Comparison of ENCODE assay signal across 8 cellular contexts in genomic region chr10:17206210-17206709, GRCh38. TPM values are rescaled to one million over a fixed set of nuclear protein-coding genes. Genes with fewer than 3 reads are reported as not detected.
DNase-seq lines count a peak whose midpoint lies in the region; ATAC-seq lines count a peak whose summit lies in the region.

No MANE protein-coding gene starts in this region.

- peak; percentile 68 for ATAC-seq in GM21619 (IDR thresholded peaks at IDR 0.05; ENCODE audit: unreplicated experiment)

- DNase-seq in CD1c-positive myeloid dendritic cell (ENCODE audit: extremely low spot score) (peak; percentile 84), MV-4-11 (lab: John Stamatoyannopoulos, UW) (peak; percentile 66), astrocyte of the hippocampus (ENCODE audit: low read depth, low spot score) (peak; percentile 67), renal cortical epithelial cell (ENCODE audit: low read depth) (peak; percentile 60), NCI-H524 treated with DMSO at 0.1 percent for 48 hours (lab: John Stamatoyannopoulos, UW) (no peak), GM19240 (ENCODE audit: insufficient read length, low spot score) (no peak), NCI-H345 (lab: John Stamatoyannopoulos, UW) (no peak)

RNA-seq across cellular contexts. Expression of gene TRDMT1, which starts 4.8 kb away (rescaled TPM):
- 5.2 and 6.1 TPM in 2 replicates for total RNA-seq in renal cortical epithelial cell

RNA-seq across cellular contexts. Expression of gene VIM, which starts 21.8 kb away (rescaled TPM):
- total RNA-seq in renal cortical epithelial cell, result 2,197 and 3,974 TPM in 2 replicates

Comparison
In these comparisons a context has a peak if more than half of its experiments do, and no peak if none do; other contexts are left out.
1. DNase-seq: peak in CD1c-positive myeloid dendritic cell (single experiment), MV-4-11 (single experiment), astrocyte of the hippocampus (single experiment) and renal cortical epithelial cell (single experiment); none in NCI-H524 treated with DMSO at 0.1 percent for 48 hours (single experiment), GM19240 (single experiment) and NCI-H345 (single experiment).